8 cellular contexts compared by ENCODE assay signal in the genomic region with DNA sequence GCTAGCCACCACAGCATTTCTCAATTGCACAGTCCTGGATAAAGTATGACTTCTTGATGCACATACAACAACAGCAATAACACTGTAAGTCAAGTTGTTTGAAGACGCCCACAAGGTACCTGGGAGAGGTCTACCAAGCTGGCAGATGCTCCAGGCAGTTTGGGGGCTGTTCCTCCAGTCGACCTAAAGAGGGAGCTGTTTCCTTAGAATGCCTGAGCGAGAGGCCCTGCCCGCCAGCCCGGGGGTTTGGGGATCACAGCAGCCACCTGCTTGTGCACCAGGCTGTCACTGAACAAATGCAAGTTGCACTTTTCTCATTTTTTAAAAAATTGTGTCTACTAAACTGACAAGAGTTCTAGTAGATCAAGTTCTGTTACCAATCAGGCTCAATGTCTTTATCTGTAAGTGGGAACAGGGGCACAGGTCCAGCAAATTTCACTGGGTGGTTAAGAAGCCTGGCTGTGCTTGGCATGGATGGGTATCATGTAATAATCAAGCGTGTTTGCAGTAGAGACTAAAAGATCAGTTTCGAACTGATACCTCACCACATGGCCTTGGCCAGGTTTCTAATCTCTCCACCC.
DNase-seq lines count a peak whose midpoint lies in the region; ATAC-seq and TF ChIP-seq lines count a peak whose summit lies in the region.

No MANE protein-coding gene starts in this region.

- DNase-seq in SHP77 (lab: John Stamatoyannopoulos, UW) (peak; percentile 30 to 44), SHP77 treated with DMSO at 0.1 percent for 48 hours (lab: John Stamatoyannopoulos, UW) (no peak), NCI-H345 (lab: John Stamatoyannopoulos, UW) (peak; percentile 33), endothelial cell (ENCODE audit: low spot score) (peak; percentile 76), naive B cell (peak; percentile 80)
- DNase-seq in activated CD8-positive, alpha-beta T cell treated with anti-CD3 and anti-CD28 coated beads, Interleukin-2, amount 10 ng/mL, durations not matched to agents 7 days and 5 days: peak; percentile 77
- peak; percentile 77 for DNase-seq in stimulated activated naive CD4-positive, alpha-beta T cell treated with Interleukin-2 at 50 U/mL for 16 hours (lab: John Stamatoyannopoulos, UW)

- no peaks in the 10 kb centered on the region for H3K9me3 Mint-ChIP-seq in activated CD8-positive, alpha-beta T cell treated with anti-CD3 and anti-CD28 coated beads, Interleukin-2, amount 10 ng/mL, durations not matched to agents 7 days and 5 days (ENCODE audit: insufficient read depth)
- H3K9me3 Mint-ChIP-seq in endothelial cell (ENCODE audit: unreplicated experiment) (no peaks in the 10 kb centered on the region), naive B cell (no peaks in the 10 kb centered on the region)

- peaks cover 10% of the 10 kb centered on the region for H3K4me1 Mint-ChIP-seq in activated CD8-positive, alpha-beta T cell treated with anti-CD3 and anti-CD28 coated beads, Interleukin-2, amount 10 ng/mL, durations not matched to agents 7 days and 5 days (ENCODE audit: low read depth)
- H3K4me1 Mint-ChIP-seq in endothelial cell (ENCODE audit: unreplicated experiment) (peaks cover 4% of the 10 kb centered on the region), naive B cell (peaks cover 7 to 10% (median 9%) of the 10 kb centered on the region in 3 donors)

- H3K27ac Mint-ChIP-seq in activated CD8-positive, alpha-beta T cell treated with anti-CD3 and anti-CD28 coated beads, Interleukin-2, amount 10 ng/mL, durations not matched to agents 7 days and 5 days: no peak overlapping the region
- H3K27ac Mint-ChIP-seq in endothelial cell (ENCODE audit: unreplicated experiment): no peak overlapping the region
- H3K27ac Mint-ChIP-seq in naive B cell: peak overlapping the region in 1 of 6 donors; percentile 33

- TF ChIP-seq CTCF in endothelial cell (IDR thresholded peaks at IDR 0.05; ENCODE audit: unreplicated experiment): peak; percentile 68

- H3K4me3 Mint-ChIP-seq in activated CD8-positive, alpha-beta T cell treated with anti-CD3 and anti-CD28 coated beads, Interleukin-2, amount 10 ng/mL, durations not matched to agents 7 days and 5 days: no peak overlapping the region
- H3K4me3 Mint-ChIP-seq in endothelial cell (ENCODE audit: unreplicated experiment) (no peak overlapping the region), naive B cell (no peak overlapping the region)

- H3K27me3 Mint-ChIP-seq in activated CD8-positive, alpha-beta T cell treated with anti-CD3 and anti-CD28 coated beads, Interleukin-2, amount 10 ng/mL, durations not matched to agents 7 days and 5 days (ENCODE audit: low read depth): no peaks in the 10 kb centered on the region
- H3K27me3 Mint-ChIP-seq in endothelial cell (ENCODE audit: unreplicated experiment): peaks cover 4% of the 10 kb centered on the region
- H3K27me3 Mint-ChIP-seq in naive B cell: peaks cover 8 to 23% (median 22%) of the 10 kb centered on the region in 3 donors

- H3K36me3 Mint-ChIP-seq in activated CD8-positive, alpha-beta T cell treated with anti-CD3 and anti-CD28 coated beads, Interleukin-2, amount 10 ng/mL, durations not matched to agents 7 days and 5 days (ENCODE audit: low read depth): no peaks in the 10 kb centered on the region
- H3K36me3 Mint-ChIP-seq in endothelial cell (ENCODE audit: low read depth, unreplicated experiment) (peaks cover 2% of the 10 kb centered on the region), naive B cell (no peaks in the 10 kb centered on the region)

- CTCF ChIA-PET in activated CD8-positive, alpha-beta T cell treated with anti-CD3 and anti-CD28 coated beads, Interleukin-2, amount 10 ng/mL, durations not matched to agents 7 days and 5 days (lab: Charles Lee): interaction anchor here (0.7 to 5.8 kb wide), 38 partner anchors 8 to 556 kb away, joined by 3 to 98 read pairs (median 4); partner anchors contain the start of gene EGR2

- POLR2A ChIA-PET in activated CD8-positive, alpha-beta T cell treated with anti-CD3 and anti-CD28 coated beads, Interleukin-2, amount 10 ng/mL, durations not matched to agents 7 days and 5 days (lab: Charles Lee): interaction anchor here (1.0 to 1.1 kb wide), 2 partner anchors 200 to 207 kb away, joined by 3 to 6 read pairs; no protein-coding TSS in a partner anchor

- ATAC-seq in HG02852 (IDR thresholded peaks at IDR 0.05; ENCODE audit: unreplicated experiment) (peak; percentile 74), naive B cell (ENCODE audit: low read depth in 2 of 2) (peak; percentile 98 to 100)
- ATAC-seq in activated CD8-positive, alpha-beta T cell treated with anti-CD3 and anti-CD28 coated beads, Interleukin-2, amount 10 ng/mL, durations not matched to agents 7 days and 5 days: peak; percentile 90
